ENCODE assay signal across 1 cellular context in the genomic region with DNA sequence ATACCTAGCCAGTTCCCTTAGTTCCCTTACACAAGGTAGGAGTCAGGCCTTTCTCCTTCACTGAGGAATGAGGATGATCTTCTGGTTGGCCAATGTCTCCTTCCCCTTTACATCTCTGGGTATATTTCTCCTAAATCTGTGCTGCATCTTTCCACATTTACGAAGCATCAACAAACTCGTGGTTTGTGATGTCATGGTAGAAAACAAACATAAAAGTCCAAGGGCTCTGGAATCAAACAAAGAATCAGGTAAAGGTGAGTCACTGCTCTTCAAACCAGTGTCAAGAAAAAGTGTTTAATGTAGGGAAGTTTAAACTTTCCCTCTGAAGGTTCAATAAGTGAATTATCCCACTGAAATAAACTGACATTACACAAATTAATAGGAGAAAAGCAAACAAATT.
TF ChIP-seq lines count a peak whose summit lies in the region.

No MANE protein-coding gene starts in this region.

TF ChIP-seq in GM23338, 12 proteins besides CTCF, POLR2A, EP300 and RAD21:
- TF ChIP-seq ZNF462 (CRISPR knock-in tag; IDR thresholded peaks at IDR 0.05) (no peak), ZNF331 (CRISPR knock-in tag; IDR thresholded peaks at IDR 0.05; ENCODE audit: low read depth) (no peak), CREB1 (CRISPR knock-in tag; IDR thresholded peaks at IDR 0.05; ENCODE audit: low read depth) (no peak), EZH2phosphoT487 (IDR thresholded peaks at IDR 0.05; ENCODE audit: unreplicated experiment) (no peak), STAT1 (IDR thresholded peaks at IDR 0.05; ENCODE audit: unreplicated experiment) (no peak), ZNF114 (CRISPR knock-in tag; IDR thresholded peaks at IDR 0.05) (no peak), EZH2 (IDR thresholded peaks at IDR 0.05; ENCODE audit: low read depth, unreplicated experiment) (no peak), REST (IDR thresholded peaks at IDR 0.05; ENCODE audit: unreplicated experiment) (no peak), NANOG (IDR thresholded peaks at IDR 0.05; ENCODE audit: borderline replicate concordance) (no peak), POLR2AphosphoS5 (IDR thresholded peaks at IDR 0.05; ENCODE audit: low read depth) (no peak), JUNB (IDR thresholded peaks at IDR 0.05; ENCODE audit: unreplicated experiment) (no peak)
- TF ChIP-seq, protein P1, sequence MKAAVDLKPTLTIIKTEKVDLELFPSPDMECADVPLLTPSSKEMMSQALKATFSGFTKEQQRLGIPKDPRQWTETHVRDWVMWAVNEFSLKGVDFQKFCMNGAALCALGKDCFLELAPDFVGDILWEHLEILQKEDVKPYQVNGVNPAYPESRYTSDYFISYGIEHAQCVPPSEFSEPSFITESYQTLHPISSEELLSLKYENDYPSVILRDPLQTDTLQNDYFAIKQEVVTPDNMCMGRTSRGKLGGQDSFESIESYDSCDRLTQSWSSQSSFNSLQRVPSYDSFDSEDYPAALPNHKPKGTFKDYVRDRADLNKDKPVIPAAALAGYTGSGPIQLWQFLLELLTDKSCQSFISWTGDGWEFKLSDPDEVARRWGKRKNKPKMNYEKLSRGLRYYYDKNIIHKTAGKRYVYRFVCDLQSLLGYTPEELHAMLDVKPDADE (IDR thresholded peaks at IDR 0.05): no peak
TF ChIP-seq in GM23338: peak in this region for 0.
